ENCODE assay signal across 19 cellular contexts in the genomic region with DNA sequence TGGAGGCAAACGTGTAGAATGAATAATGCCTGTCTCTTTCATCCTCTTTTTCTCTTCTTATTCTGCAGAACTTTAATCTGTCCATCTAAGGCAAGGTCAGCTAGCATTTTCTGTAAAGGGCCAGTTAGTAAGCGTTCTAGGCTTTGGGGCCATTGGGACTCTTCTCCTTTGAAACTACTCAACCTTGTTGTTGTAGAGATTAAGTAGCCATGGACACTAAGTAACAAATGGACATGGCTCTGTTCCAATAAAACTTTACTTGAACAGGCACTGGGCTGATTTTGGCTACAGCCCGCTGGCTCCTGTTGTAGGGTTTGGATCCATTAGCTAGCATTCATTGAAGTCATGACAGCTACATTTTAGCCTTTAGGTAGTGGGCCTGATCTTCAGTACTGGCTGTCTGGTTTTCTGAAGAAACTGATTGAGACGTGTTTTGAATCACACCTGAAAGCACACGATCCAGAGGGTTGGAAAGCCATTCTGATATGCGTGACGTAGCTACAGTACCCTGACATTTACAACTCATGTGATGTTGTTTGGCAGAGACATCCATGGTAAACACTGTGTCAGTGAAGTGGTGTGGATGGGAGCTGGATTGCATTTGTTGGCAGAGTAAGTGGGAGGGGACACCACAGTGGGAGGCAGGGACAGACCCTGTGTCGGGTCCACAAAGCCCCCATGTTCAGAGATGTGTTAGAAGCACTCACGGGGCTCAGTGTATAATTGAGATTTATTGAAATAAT.
"Had no signal": no experiment of that assay in that cellular context is flagged by ENCODE, and none has a peak within 500 bp of the region (broad histone marks: within the 10 kb centered on the region; RNA-seq: fewer than 3 reads in every experiment).

No MANE protein-coding gene starts in this region.

- FAIRE-seq: kidney, pancreas, small intestine had no signal

- H3K4me2 ChIP-seq: hepatocyte had no signal

- H3K4me1 ChIP-seq: colonic mucosa, gastroesophageal sphincter, pancreas, stomach had no signal

- H2AFZ ChIP-seq: hepatocyte had no signal

- H3K79me2 ChIP-seq: hepatocyte had no signal

- H3K27ac ChIP-seq: colonic mucosa, esophagus squamous epithelium, gastroesophageal sphincter, hepatocyte, pancreas, stomach, thoracic aorta had no signal

- H3K36me3 ChIP-seq: colonic mucosa, esophagus squamous epithelium, gastroesophageal sphincter, pancreas, stomach, thoracic aorta had no signal

- DNase-seq: colonic mucosa; dermis blood vessel endothelial cell; esophagus squamous epithelium; foreskin fibroblast; glutamatergic neuron; kidney; left colon; natural killer cell; occipital lobe; pancreas; small intestine; stimulated activated CD4-positive, alpha-beta T cell treated with anti-CD3 and anti-CD28 coated beads, Interleukin-12 subunit alpha, Interleukin-12 subunit beta, amount 100 ng/mL, for 4 hours; stimulated activated naive CD4-positive, alpha-beta T cell; stomach; substantia nigra; trophoblast cell had no signal

- H3K9me3 ChIP-seq: colonic mucosa, esophagus squamous epithelium, gastroesophageal sphincter, pancreas, stomach, thoracic aorta had no signal

- H3K4me3 ChIP-seq: colonic mucosa, esophagus squamous epithelium, gastroesophageal sphincter, hepatocyte, pancreas, stomach, thoracic aorta had no signal

- ATAC-seq: gastroesophageal sphincter, left colon, natural killer cell, pancreas had no signal

- H3K27me3 ChIP-seq: colonic mucosa, esophagus squamous epithelium, gastroesophageal sphincter, hepatocyte, pancreas, stomach had no signal
